In the genomic region with DNA sequence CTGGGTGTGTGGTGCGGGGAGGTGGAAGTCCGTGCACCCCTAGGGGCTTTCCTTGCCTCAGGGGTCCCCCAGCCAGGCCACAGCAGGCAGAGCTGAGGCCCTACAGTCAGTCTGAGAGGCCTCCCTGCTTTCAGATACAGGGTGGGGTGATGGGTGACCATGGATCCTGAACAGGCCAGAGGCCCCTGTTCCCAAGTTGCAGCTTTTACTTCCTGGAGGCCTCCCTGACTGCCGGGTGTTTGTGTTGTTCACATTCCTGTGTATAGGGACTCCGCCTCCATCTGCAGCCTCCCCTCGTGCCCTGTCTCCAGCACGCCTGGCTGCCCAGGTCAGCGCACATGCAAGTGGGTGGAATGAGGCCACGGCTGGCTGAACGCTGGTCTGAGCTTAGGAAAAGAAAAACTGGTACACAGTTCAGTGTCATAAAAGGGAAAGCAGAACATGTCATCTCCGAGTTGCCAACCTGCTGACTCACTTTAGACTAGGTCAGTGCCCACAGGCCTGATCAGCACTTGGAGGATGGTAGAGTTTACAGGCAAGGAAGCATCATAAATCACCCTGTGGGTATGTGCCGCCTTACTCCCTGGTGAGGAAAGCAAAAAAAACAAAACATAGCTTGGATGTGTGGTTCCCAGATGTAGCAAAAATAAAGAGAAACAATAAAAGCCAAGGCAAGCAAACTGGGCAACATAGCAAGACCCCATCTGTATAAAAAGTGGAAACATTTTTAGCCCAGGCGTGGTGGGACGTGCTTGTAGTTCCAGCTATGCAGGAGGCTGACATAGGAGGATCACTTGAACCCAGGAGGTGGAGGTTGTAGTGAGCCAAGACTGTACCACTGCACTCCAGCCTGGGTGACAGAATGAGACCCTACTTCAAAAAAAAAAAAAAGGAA, we compare ENCODE assay signal across 1 cellular context.
TF ChIP-seq lines count a peak whose summit lies in the region.

No MANE protein-coding gene starts in this region.

TF ChIP-seq in HepG2, 621 proteins besides CTCF, POLR2A, EP300 and RAD21 (continued from another document and continues in another):
- peak; percentile 71; the same call in 1 of the 2 replicates for TF ChIP-seq ZBTB39 (CRISPR knock-in tag; IDR thresholded peaks at IDR 0.05)
- peak; percentile 92 for TF ChIP-seq ZNF331 (CRISPR knock-in tag; IDR thresholded peaks at IDR 0.05)
- no peak for TF ChIP-seq FOXP1 (IDR thresholded peaks at IDR 0.05)
- peak; percentile 93 for TF ChIP-seq FOXP1 (CRISPR knock-in tag; IDR thresholded peaks at IDR 0.05)
- TF ChIP-seq MTA1 (CRISPR knock-in tag; IDR thresholded peaks at IDR 0.05; ENCODE audit: borderline replicate concordance): peak; percentile 77; the same call in 1 of the 2 replicates
- TF ChIP-seq, protein P1, sequence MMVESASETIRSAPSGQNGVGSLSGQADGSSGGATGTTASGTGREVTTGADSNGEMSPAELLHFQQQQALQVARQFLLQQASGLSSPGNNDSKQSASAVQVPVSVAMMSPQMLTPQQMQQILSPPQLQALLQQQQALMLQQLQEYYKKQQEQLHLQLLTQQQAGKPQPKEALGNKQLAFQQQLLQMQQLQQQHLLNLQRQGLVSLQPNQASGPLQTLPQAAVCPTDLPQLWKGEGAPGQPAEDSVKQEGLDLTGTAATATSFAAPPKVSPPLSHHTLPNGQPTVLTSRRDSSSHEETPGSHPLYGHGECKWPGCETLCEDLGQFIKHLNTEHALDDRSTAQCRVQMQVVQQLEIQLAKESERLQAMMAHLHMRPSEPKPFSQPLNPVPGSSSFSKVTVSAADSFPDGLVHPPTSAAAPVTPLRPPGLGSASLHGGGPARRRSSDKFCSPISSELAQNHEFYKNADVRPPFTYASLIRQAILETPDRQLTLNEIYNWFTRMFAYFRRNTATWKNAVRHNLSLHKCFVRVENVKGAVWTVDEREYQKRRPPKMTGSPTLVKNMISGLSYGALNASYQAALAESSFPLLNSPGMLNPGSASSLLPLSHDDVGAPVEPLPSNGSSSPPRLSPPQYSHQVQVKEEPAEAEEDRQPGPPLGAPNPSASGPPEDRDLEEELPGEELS (CRISPR knock-in tag; IDR thresholded peaks at IDR 0.05): peak; percentile 97
- TF ChIP-seq PITX1 (CRISPR knock-in tag; IDR thresholded peaks at IDR 0.05): peak; percentile 67; the same call in 1 of the 2 replicates
- peak; percentile 34; the same call in 1 of the 2 replicates for TF ChIP-seq DR1 (CRISPR knock-in tag; IDR thresholded peaks at IDR 0.05)
- TF ChIP-seq, protein P2, sequence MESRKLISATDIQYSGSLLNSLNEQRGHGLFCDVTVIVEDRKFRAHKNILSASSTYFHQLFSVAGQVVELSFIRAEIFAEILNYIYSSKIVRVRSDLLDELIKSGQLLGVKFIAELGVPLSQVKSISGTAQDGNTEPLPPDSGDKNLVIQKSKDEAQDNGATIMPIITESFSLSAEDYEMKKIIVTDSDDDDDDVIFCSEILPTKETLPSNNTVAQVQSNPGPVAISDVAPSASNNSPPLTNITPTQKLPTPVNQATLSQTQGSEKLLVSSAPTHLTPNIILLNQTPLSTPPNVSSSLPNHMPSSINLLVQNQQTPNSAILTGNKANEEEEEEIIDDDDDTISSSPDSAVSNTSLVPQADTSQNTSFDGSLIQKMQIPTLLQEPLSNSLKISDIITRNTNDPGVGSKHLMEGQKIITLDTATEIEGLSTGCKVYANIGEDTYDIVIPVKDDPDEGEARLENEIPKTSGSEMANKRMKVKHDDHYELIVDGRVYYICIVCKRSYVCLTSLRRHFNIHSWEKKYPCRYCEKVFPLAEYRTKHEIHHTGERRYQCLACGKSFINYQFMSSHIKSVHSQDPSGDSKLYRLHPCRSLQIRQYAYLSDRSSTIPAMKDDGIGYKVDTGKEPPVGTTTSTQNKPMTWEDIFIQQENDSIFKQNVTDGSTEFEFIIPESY (CRISPR knock-in tag; IDR thresholded peaks at IDR 0.05): peak; percentile 80
- TF ChIP-seq ZSCAN31 (CRISPR knock-in tag; IDR thresholded peaks at IDR 0.05; ENCODE audit: low read depth): peak; percentile 52; the same call in 1 of the 2 replicates
- TF ChIP-seq PCBP2 (optimal IDR thresholded peaks at IDR 0.05; ENCODE audit: low read depth, low read length, poor library complexity, severe bottlenecking): no peak
- TF ChIP-seq ZNF44 (CRISPR knock-in tag; IDR thresholded peaks at IDR 0.05): no peak
- no peak for TF ChIP-seq MTF1 (CRISPR knock-in tag; IDR thresholded peaks at IDR 0.05)
- TF ChIP-seq STAT5B (CRISPR knock-in tag; IDR thresholded peaks at IDR 0.05): no peak
- TF ChIP-seq KDM2A (CRISPR knock-in tag; IDR thresholded peaks at IDR 0.05; ENCODE audit: borderline replicate concordance, low read depth): peak; percentile 78
- peak; percentile 40; the same call in 1 of the 2 replicates for TF ChIP-seq TAF1 (CRISPR knock-in tag; IDR thresholded peaks at IDR 0.05)
- TF ChIP-seq CCAR2 (optimal IDR thresholded peaks at IDR 0.05; ENCODE audit: low read depth, low read length): no peak
- peak; percentile 46; the same call in 1 of the 2 replicates for TF ChIP-seq GATA4 (IDR thresholded peaks at IDR 0.05; ENCODE audit: borderline replicate concordance, low read depth)
- no peak for TF ChIP-seq ZBTB14 (CRISPR knock-in tag; IDR thresholded peaks at IDR 0.05)
- no peak for TF ChIP-seq ZNF33A (CRISPR knock-in tag; IDR thresholded peaks at IDR 0.05; ENCODE audit: borderline replicate concordance)
- TF ChIP-seq PRDM15 (CRISPR knock-in tag; IDR thresholded peaks at IDR 0.05): peak; percentile 81
- no peak for TF ChIP-seq TRIM24 (CRISPR knock-in tag; IDR thresholded peaks at IDR 0.05)
- TF ChIP-seq ATF7-NPFF (CRISPR knock-in tag; IDR thresholded peaks at IDR 0.05; ENCODE audit: low read depth): peak; percentile 43; the same call in 1 of the 2 replicates
- TF ChIP-seq ZC3H4 (CRISPR knock-in tag; IDR thresholded peaks at IDR 0.05; ENCODE audit: borderline replicate concordance): no peak
- TF ChIP-seq, protein P3, sequence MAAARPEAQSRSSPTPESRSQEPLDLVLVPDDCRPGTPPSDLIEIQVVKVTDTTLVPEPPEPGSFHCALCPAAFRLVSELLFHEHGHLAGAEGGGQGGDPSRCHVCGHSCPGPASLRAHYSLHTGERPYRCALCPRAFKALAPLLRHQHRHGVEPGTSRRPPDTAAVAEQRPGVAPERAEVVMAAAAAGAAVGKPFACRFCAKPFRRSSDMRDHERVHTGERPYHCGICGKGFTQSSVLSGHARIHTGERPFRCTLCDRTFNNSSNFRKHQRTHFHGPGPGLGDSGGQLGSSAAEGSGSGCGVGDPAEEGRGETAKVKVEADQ (CRISPR knock-in tag; IDR thresholded peaks at IDR 0.05; ENCODE audit: borderline replicate concordance): no peak
- TF ChIP-seq ZNF749 (CRISPR knock-in tag; IDR thresholded peaks at IDR 0.05; ENCODE audit: borderline replicate concordance): no peak; the same call in 1 of the 2 replicates
- TF ChIP-seq, protein P4, sequence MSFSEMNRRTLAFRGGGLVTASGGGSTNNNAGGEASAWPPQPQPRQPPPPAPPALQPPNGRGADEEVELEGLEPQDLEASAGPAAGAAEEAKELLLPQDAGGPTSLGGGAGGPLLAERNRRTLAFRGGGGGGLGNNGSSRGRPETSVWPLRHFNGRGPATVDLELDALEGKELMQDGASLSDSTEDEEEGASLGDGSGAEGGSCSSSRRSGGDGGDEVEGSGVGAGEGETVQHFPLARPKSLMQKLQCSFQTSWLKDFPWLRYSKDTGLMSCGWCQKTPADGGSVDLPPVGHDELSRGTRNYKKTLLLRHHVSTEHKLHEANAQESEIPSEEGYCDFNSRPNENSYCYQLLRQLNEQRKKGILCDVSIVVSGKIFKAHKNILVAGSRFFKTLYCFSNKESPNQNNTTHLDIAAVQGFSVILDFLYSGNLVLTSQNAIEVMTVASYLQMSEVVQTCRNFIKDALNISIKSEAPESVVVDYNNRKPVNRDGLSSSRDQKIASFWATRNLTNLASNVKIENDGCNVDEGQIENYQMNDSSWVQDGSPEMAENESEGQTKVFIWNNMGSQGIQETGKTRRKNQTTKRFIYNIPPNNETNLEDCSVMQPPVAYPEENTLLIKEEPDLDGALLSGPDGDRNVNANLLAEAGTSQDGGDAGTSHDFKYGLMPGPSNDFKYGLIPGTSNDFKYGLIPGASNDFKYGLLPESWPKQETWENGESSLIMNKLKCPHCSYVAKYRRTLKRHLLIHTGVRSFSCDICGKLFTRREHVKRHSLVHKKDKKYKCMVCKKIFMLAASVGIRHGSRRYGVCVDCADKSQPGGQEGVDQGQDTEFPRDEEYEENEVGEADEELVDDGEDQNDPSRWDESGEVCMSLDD (CRISPR knock-in tag; IDR thresholded peaks at IDR 0.05; ENCODE audit: borderline replicate concordance): no peak
- TF ChIP-seq KMT2B (CRISPR knock-in tag; IDR thresholded peaks at IDR 0.05): peak; percentile 79
- no peak for TF ChIP-seq ZSCAN30 (CRISPR knock-in tag; IDR thresholded peaks at IDR 0.05)
- TF ChIP-seq, protein P5, sequence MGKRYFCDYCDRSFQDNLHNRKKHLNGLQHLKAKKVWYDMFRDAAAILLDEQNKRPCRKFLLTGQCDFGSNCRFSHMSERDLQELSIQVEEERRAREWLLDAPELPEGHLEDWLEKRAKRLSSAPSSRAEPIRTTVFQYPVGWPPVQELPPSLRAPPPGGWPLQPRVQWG (CRISPR knock-in tag; IDR thresholded peaks at IDR 0.05; ENCODE audit: borderline replicate concordance, low read depth): no peak
- TF ChIP-seq ZBTB38 (CRISPR knock-in tag; IDR thresholded peaks at IDR 0.05): peak; percentile 97
- TF ChIP-seq HOXA3 (CRISPR knock-in tag; IDR thresholded peaks at IDR 0.05): peak; percentile 78
- peak; percentile 80; the same call in 1 of the 2 replicates for TF ChIP-seq ZSCAN21 (CRISPR knock-in tag; IDR thresholded peaks at IDR 0.05; ENCODE audit: borderline replicate concordance)
- peak; percentile 84; the same call in 1 of the 2 replicates for TF ChIP-seq ARHGAP35 (CRISPR knock-in tag; IDR thresholded peaks at IDR 0.05; ENCODE audit: borderline replicate concordance)
- TF ChIP-seq MYNN (CRISPR knock-in tag; IDR thresholded peaks at IDR 0.05; ENCODE audit: low read depth): no peak; the same call in 1 of the 2 replicates
- TF ChIP-seq DMAP1 (CRISPR knock-in tag; IDR thresholded peaks at IDR 0.05): peak; percentile 78
- TF ChIP-seq WIZ (CRISPR knock-in tag; IDR thresholded peaks at IDR 0.05): 0 out of 2 replicates have a peak, but pooled peaks have one; percentile 9
- TF ChIP-seq HOXD1 (CRISPR knock-in tag; IDR thresholded peaks at IDR 0.05): peak; percentile 80; the same call in 1 of the 2 replicates
- peak; percentile 92; the same call in 1 of the 2 replicates for TF ChIP-seq ZNF788 (CRISPR knock-in tag; IDR thresholded peaks at IDR 0.05; ENCODE audit: borderline replicate concordance)
- no peak; the same call in 1 of the 2 replicates for TF ChIP-seq SALL2 (CRISPR knock-in tag; IDR thresholded peaks at IDR 0.05)
- peak; percentile 26; the same call in 1 of the 2 replicates for TF ChIP-seq ZBTB7B (CRISPR knock-in tag; IDR thresholded peaks at IDR 0.05)
- peak; percentile 41; the same call in 1 of the 2 replicates for TF ChIP-seq TBX3 (IDR thresholded peaks at IDR 0.05; ENCODE audit: borderline replicate concordance)
- TF ChIP-seq SSRP1 (CRISPR knock-in tag; IDR thresholded peaks at IDR 0.05): 0 out of 2 replicates have a peak, but pooled peaks have one; percentile 28
- no peak for TF ChIP-seq ZNF354B (CRISPR knock-in tag; IDR thresholded peaks at IDR 0.05)
- TF ChIP-seq ZNF296 (CRISPR knock-in tag; conservative IDR thresholded peaks at IDR 0.05): no peak
